In genomic region chr22:38412435-38413084, GRCh38 we compare ENCODE assay signal across 8 cellular contexts. TPM values are rescaled to one million over a fixed set of nuclear protein-coding genes. Genes with fewer than 3 reads are reported as not detected.
A peak's percentile ranks its signal among the peaks of the same experiment; 100 is the strongest.
DNase-seq lines count a peak whose midpoint lies in the region; ATAC-seq, FAIRE-seq and TF ChIP-seq lines count a peak whose summit lies in the region.

No MANE protein-coding gene starts in this region.

- no peak overlapping the region for H4K5ac ChIP-seq in H1 (ENCODE audit: insufficient read length, low read depth, low read length)

- H3K36me3 Mint-ChIP-seq in GM23338 (ENCODE audit: low read depth): peaks cover 7% of the 10 kb centered on the region
- no peaks in the 10 kb centered on the region for H3K36me3 Mint-ChIP-seq in natural killer cell

- H3K36me3 ChIP-seq in GM23338 (ENCODE audit: insufficient read depth): no peaks in the 10 kb centered on the region
- no peaks in the 10 kb centered on the region for H3K36me3 ChIP-seq in H1 (ENCODE audit: control insufficient read depth in 2 of 4, insufficient read depth in 4 of 4, low read length in 3 of 4)
- no peaks in the 10 kb centered on the region for H3K36me3 ChIP-seq in aorta (ENCODE audit: control insufficient read depth in 1 of 2, insufficient read depth in 2 of 2, low read length in 1 of 2)

- H3K4ac ChIP-seq in H1 (replicated peaks; ENCODE audit: insufficient read length, low read depth, low read length): no peak overlapping the region

- no peak overlapping the region for H4K91ac ChIP-seq in H1 (replicated peaks; ENCODE audit: insufficient read length, low read length)

- 57% methylated on average over 27 of the region's 45 CpGs; no CpG with 5 or more reads in 1 of the 2 experiments for WGBS in H1 (ENCODE audit: extremely low coverage in 1 of 2, insufficient coverage in 1 of 2, insufficient read length in 1 of 2, insufficient replicate concordance in 2 of 2, low coverage in 1 of 2, low lambda C conversion rate in 2 of 2, missing lambda C conversion rate in 1 of 2), 2 experiments
- WGBS in aorta, 2 donors: 7% methylated on average over 37 to 45 of the region's 45 CpGs

- H3K9me3 Mint-ChIP-seq in GM23338 (peaks cover 22% of the 10 kb centered on the region), natural killer cell (no peaks in the 10 kb centered on the region)

- no peaks in the 10 kb centered on the region for H3K9me2 ChIP-seq in GM23338 (ENCODE audit: insufficient read depth)

- peaks cover 8% of the 10 kb centered on the region; the same call in 1 of the 2 replicates for H3F3A ChIP-seq in GM23338 (replicated peaks; ENCODE audit: low read depth)

- peak; percentile 66 for DNase-seq in GM23338 (ENCODE audit: low spot score)
- DNase-seq in activated CD4-positive, alpha-beta T cell treated with anti-CD3 and anti-CD28 coated beads for 48 hours: peak; percentile 68
- peak in 1 of 2 experiments; percentile 94 for DNase-seq in H1 (ENCODE audit: low read depth in 1 of 2, low spot score in 2 of 2)
- peak; percentile 53 for DNase-seq in natural killer cell
- peak in 1 of 2 donors; percentile 77 for DNase-seq in aorta
- DNase-seq in NCI-H526 treated with DMSO at 0.1 percent for 48 hours (lab: John Stamatoyannopoulos, UW): no peak
- no peak for DNase-seq in NCI-H446 treated with DMSO at 0.1 percent for 48 hours (lab: John Stamatoyannopoulos, UW)
- no peak for DNase-seq in NCI-H1436 (lab: John Stamatoyannopoulos, UW)

- intact Hi-C loops in natural killer cell (cut with micrococcal nuclease): loop anchor here (5.0 kb wide), 1 partner anchor 160 kb away; the partner anchor contains the start of gene DMC1
- intact Hi-C loops in aorta (cut with DNase I): loop anchor here (2.0 to 5.0 kb wide), 3 partner anchors 40 to 160 kb away; partner anchors contain the start of gene DMC1 (in 2 of the 2)

- TF ChIP-seq CTCF in GM23338 (conservative IDR thresholded peaks at IDR 0.05; ENCODE audit: low read depth in 2 of 2) (peak; percentile 73 to 74), H1 (IDR thresholded peaks at IDR 0.05; ENCODE audit: control extremely low read depth in 1 of 3, insufficient read depth in 1 of 3, low read depth in 1 of 3, low read length in 3 of 3) (peak; percentile 64 to 86 (median 74)), natural killer cell (IDR thresholded peaks at IDR 0.05) (peak; percentile 70)

- H3K18ac ChIP-seq in H1 (ENCODE audit: extremely low read depth, low read length): no peak overlapping the region

- H3K27me3 Mint-ChIP-seq in GM23338 (ENCODE audit: insufficient read depth, low read depth, poor library complexity) (peaks cover 20% of the 10 kb centered on the region), natural killer cell (ENCODE audit: low read depth in 2 of 2) (no peaks in the 10 kb centered on the region)

- no peak overlapping the region for H2BK120ac ChIP-seq in H1 (replicated peaks; ENCODE audit: low read depth, low read length)

- H3K9me3 ChIP-seq in H1 (ENCODE audit: insufficient read depth in 2 of 2, low read depth in 1 of 2, low read length in 1 of 2) (peaks cover 0 to 3% of the 10 kb centered on the region in 2 experiments; a peak in 1 of 4 replicates), aorta (ENCODE audit: control insufficient read depth, low read length) (no peaks in the 10 kb centered on the region)

- no peak overlapping the region for H2BK5ac ChIP-seq in H1 (ENCODE audit: low read depth, low read length)

- H4K8ac ChIP-seq in H1 (ENCODE audit: extremely low read depth, insufficient read depth, low read length): peak overlapping the region; percentile 59; the same call in 1 of the 2 replicates

- no peak overlapping the region for H2AK5ac ChIP-seq in H1 (ENCODE audit: low read depth, low read length)

- H3K79me2 ChIP-seq in GM23338 (replicated peaks; ENCODE audit: insufficient read depth) (no peaks in the 10 kb centered on the region), H1 (ENCODE audit: control insufficient read depth in 1 of 2, insufficient read depth in 2 of 2, low read length in 2 of 2) (no peaks in the 10 kb centered on the region)

- H4K20me1 ChIP-seq in GM23338 (replicated peaks; ENCODE audit: insufficient read depth) (no peaks in the 10 kb centered on the region), H1 (replicated peaks in 1 of 2; ENCODE audit: control insufficient read depth in 1 of 2, insufficient read depth in 2 of 2, low read length in 2 of 2) (no peaks in the 10 kb centered on the region)

- TF ChIP-seq POLR2A in H1 (IDR thresholded peaks at IDR 0.05; ENCODE audit: control extremely low read depth in 1 of 2, low read depth in 2 of 2, low read length in 2 of 2): no peak

- FAIRE-seq in H1 (lab: Jason Lieb, UNC): no peak

- H2AFZ ChIP-seq in GM23338 (peak overlapping the region; percentile 91), H1 (ENCODE audit: low read length) (no peak overlapping the region)

- H3K23me2 ChIP-seq in H1 (ENCODE audit: low read depth, low read length): no peaks in the 10 kb centered on the region

- ATAC-seq in GM23338 (peak; percentile 83), natural killer cell (peak; percentile 62 to 81 (median 72)), aorta (ENCODE audit: low FRiP score) (peak; percentile 61)

- H3K4me3 Mint-ChIP-seq in GM23338: no peak overlapping the region
- H3K4me3 Mint-ChIP-seq in natural killer cell: no peak overlapping the region

- no peak overlapping the region for H3K56ac ChIP-seq in H1 (replicated peaks; ENCODE audit: insufficient read length, low read depth, low read length)

- no peak overlapping the region for H2BK12ac ChIP-seq in H1 (ENCODE audit: low read depth, low read length)

- H3K9ac ChIP-seq in H1 (replicated peaks in 1 of 4; ENCODE audit: extremely low read depth in 1 of 4, low read depth in 3 of 4, low read length in 3 of 4): no peak overlapping the region

- H3K4me3 ChIP-seq in GM23338: peak overlapping the region; percentile 50
- peak overlapping the region in 1 of 4 experiments; percentile 38; a peak in 1 of 8 replicates for H3K4me3 ChIP-seq in H1 (ENCODE audit: extremely low read depth in 1 of 4, insufficient read depth in 2 of 4, low read depth in 3 of 4, low read length in 4 of 4)
- no peak overlapping the region for H3K4me3 ChIP-seq in aorta (ENCODE audit: low read length in 2 of 2)

- H3K27ac ChIP-seq in GM23338 (ENCODE audit: low read depth): no peak overlapping the region
- no peak overlapping the region for H3K27ac ChIP-seq in H1 (ENCODE audit: low read depth, low read length)
- no peak overlapping the region for H3K27ac ChIP-seq in aorta (ENCODE audit: low read depth in 1 of 2, low read length in 2 of 2)

- H3K4me1 ChIP-seq in GM23338 (ENCODE audit: insufficient read depth) (no peaks in the 10 kb centered on the region; the same call in 1 of the 2 replicates), H1 (replicated peaks in 1 of 4; ENCODE audit: control insufficient read depth in 3 of 4, insufficient read depth in 4 of 4, low read length in 3 of 4) (peaks cover 0 to 15% (median 2%) of the 10 kb centered on the region in 4 experiments; a peak in 4 of 7 replicates), aorta (ENCODE audit: control insufficient read depth in 1 of 2, insufficient read depth in 2 of 2, low read length in 2 of 2) (no peaks in the 10 kb centered on the region)

- H2BK15ac ChIP-seq in H1 (ENCODE audit: low read length): no peak overlapping the region

- CTCF ChIA-PET in H1 (lab: Charles Lee; ENCODE audit: partially characterized antibody): interaction anchor here (1.0 to 6.7 kb wide), 17 partner anchors 10 to 286 kb away, joined by 3 to 49 read pairs (median 5); partner anchors contain the start of gene KDELR3

- no peak overlapping the region for H3K23ac ChIP-seq in H1 (ENCODE audit: insufficient read length)

- H3K4me2 ChIP-seq in GM23338 (peak overlapping the region; percentile 73; the same call in 1 of the 2 replicates), H1 (ENCODE audit: insufficient read depth in 1 of 2, low read depth in 2 of 2, low read length in 2 of 2) (peak overlapping the region in 1 of 2 experiments; percentile 59; a peak in 3 of 4 replicates)

- H3K4me1 Mint-ChIP-seq in GM23338 (peaks cover 13% of the 10 kb centered on the region), natural killer cell (no peaks in the 10 kb centered on the region)

- H3K79me1 ChIP-seq in H1 (ENCODE audit: low read depth, low read length): no peaks in the 10 kb centered on the region

- no peak overlapping the region; the same call in 1 of the 2 replicates for H2BK20ac ChIP-seq in H1 (ENCODE audit: low read length)

- TF ChIP-seq RAD21 in H1 (IDR thresholded peaks at IDR 0.05 in 1 of 2, conservative IDR thresholded peaks at IDR 0.05 in 1 of 2; ENCODE audit: low read depth in 2 of 2, low read length in 2 of 2): peak; percentile 55 to 73; a peak in 3 of 4 replicates

- TF ChIP-seq EP300 in H1 (IDR thresholded peaks at IDR 0.05; ENCODE audit: borderline replicate concordance in 1 of 2, low read depth in 2 of 2, low read length in 2 of 2): no peak

- no peak overlapping the region for H3K14ac ChIP-seq in H1 (ENCODE audit: insufficient read length)

- H3K27ac Mint-ChIP-seq in GM23338 (no peak overlapping the region; the same call in 1 of the 2 replicates), natural killer cell (no peak overlapping the region)

- H3K27me3 ChIP-seq in GM23338 (ENCODE audit: insufficient read depth) (no peaks in the 10 kb centered on the region), H1 (replicated peaks in 1 of 4; ENCODE audit: control insufficient read depth in 3 of 4, extremely low read depth in 1 of 4, insufficient read depth in 3 of 4, low read length in 3 of 4) (no peaks in the 10 kb centered on the region), aorta (ENCODE audit: control insufficient read depth in 1 of 2, insufficient read depth in 2 of 2, low read length in 1 of 2) (no peaks in the 10 kb centered on the region)

- POLR2A ChIA-PET in H1 (lab: Charles Lee; ENCODE audit: partially characterized antibody): interaction anchor here (0.5 to 1.4 kb wide), 4 partner anchors 13 to 161 kb away, joined by 3 to 5 read pairs (median 4); no protein-coding TSS in a partner anchor

RNA-seq across cellular contexts. Expression of gene KCNJ4, which starts 42.4 kb away (rescaled TPM):
- 1.3 TPM in 2 replicates for total RNA-seq in GM23338 (2014; rRNA removed; shearing (Covaris generic))
- polyA plus RNA-seq in GM23338 (2016; fragmentation: Nextera tagmentation; extraction: Ambion mirVana) (0.23 and 0.28 TPM in 2 replicates), H1 (2011; rRNA removed) (1.4 TPM in 2 replicates), aorta (not detected)
- 2.2 and 2.3 TPM in 2 replicates for total RNA-seq in H1 (2021; fragmentation: NEBNext Ultra II Directional; extraction: Animal tissue kit (Norgen Biotek cat#: 25700))
- polyA plus RNA-seq in H1 (2011; cell fraction: cytosol; rRNA removed): 1.3 TPM
- polyA plus RNA-seq in H1 (2011; cell fraction: nucleus; rRNA removed): 1.2 TPM
- polyA plus RNA-seq in H1 (2012, experiment 1 of 2): 1.0 to 3.7 TPM (median 2.6 TPM) in 4 replicates
- 1.2 TPM for polyA plus RNA-seq in H1 (2012, experiment 2 of 2)
- polyA plus RNA-seq in H1 (2013, experiment 1 of 2): 1.2 TPM
- 1.3 TPM for polyA plus RNA-seq in H1 (2013, experiment 2 of 2)
- polyA minus RNA-seq in H1 (2011; rRNA and poly(A)+ RNA removed): 0.41 TPM in 2 replicates
- 1.8 TPM for polyA minus RNA-seq in H1 (2011; cell fraction: cytosol; rRNA and poly(A)+ RNA removed)
- polyA minus RNA-seq in H1 (2011; cell fraction: nucleus; rRNA and poly(A)+ RNA removed): not detected
- total RNA-seq in natural killer cell (not detected), aorta (not detected)

RNA-seq across cellular contexts. Expression of gene KDELR3, which starts 55.3 kb away (rescaled TPM):
- 5.6 and 11.1 TPM in 2 replicates for total RNA-seq in GM23338 (2014; rRNA removed; shearing (Covaris generic))
- polyA plus RNA-seq in GM23338 (2016; fragmentation: Nextera tagmentation; extraction: Ambion mirVana): 5.7 and 7.8 TPM in 2 replicates
- total RNA-seq in H1 (2021; fragmentation: NEBNext Ultra II Directional; extraction: Animal tissue kit (Norgen Biotek cat#: 25700)): 7.8 and 7.9 TPM in 2 replicates
- 8.0 and 13.0 TPM in 2 replicates for polyA plus RNA-seq in H1 (2011; rRNA removed)
- polyA plus RNA-seq in H1 (2011; cell fraction: cytosol; rRNA removed): 7.9 TPM
- 4.4 TPM for polyA plus RNA-seq in H1 (2011; cell fraction: nucleus; rRNA removed)
- polyA plus RNA-seq in H1 (2012, experiment 1 of 2): 6.7 to 7.7 TPM (median 7.3 TPM) in 4 replicates
- 4.7 TPM for polyA plus RNA-seq in H1 (2012, experiment 2 of 2)
- polyA plus RNA-seq in H1 (2013, experiment 1 of 2): 14.5 TPM
- 19.3 TPM for polyA plus RNA-seq in H1 (2013, experiment 2 of 2)
- polyA minus RNA-seq in H1 (2011; rRNA and poly(A)+ RNA removed): 7.5 and 13.4 TPM in 2 replicates
- 3.1 TPM for polyA minus RNA-seq in H1 (2011; cell fraction: cytosol; rRNA and poly(A)+ RNA removed)
- 4.7 TPM for polyA minus RNA-seq in H1 (2011; cell fraction: nucleus; rRNA and poly(A)+ RNA removed)
- total RNA-seq in natural killer cell: under 1 TPM in 1 of 3 donors, not detected in 2; 0.25 TPM
- total RNA-seq in aorta: 10 to 100 TPM; 12.9 to 24.0 TPM
- 10 to 100 TPM; 17.6 to 25.8 TPM for polyA plus RNA-seq in aorta

Comparison
In these comparisons a context has a peak if more than half of its experiments do, and no peak if none do; other contexts are left out.
1. DNase-seq: peak in GM23338 (single experiment), activated CD4-positive, alpha-beta T cell treated with anti-CD3 and anti-CD28 coated beads for 48 hours (single experiment) and natural killer cell (single experiment); none in NCI-H526 treated with DMSO at 0.1 percent for 48 hours (single experiment), NCI-H446 treated with DMSO at 0.1 percent for 48 hours (single experiment) and NCI-H1436 (single experiment).
2. Peak in every context shown above with its lines, with median percentiles within 50 percentile points of each other: ATAC-seq and CTCF ChIP-seq.